ENCODE assay signal across 9 cellular contexts in the genomic region with DNA sequence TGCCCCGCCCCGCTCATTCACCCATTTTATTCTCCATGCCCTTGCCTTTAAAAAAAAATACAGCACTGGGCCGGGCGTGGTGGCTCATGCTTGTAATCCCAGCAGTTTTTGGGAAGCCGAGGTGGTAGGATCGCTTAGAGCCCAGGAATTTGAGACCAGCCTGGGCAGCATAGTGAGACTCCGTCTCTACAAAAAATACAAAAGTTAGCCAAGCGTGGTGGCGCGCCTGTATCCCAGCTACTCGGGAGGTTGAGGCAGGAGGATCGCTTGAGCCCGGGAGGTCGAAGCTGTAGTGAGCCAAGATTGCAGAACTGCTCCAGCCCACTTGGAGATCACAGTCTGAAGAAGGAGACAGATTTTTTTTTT. TPM values are rescaled to one million over a fixed set of nuclear protein-coding genes. Genes with fewer than 3 reads are reported as not detected.
DNase-seq lines count a peak whose midpoint lies in the region; ATAC-seq, FAIRE-seq and TF ChIP-seq lines count a peak whose summit lies in the region.
"Had no signal": no experiment of that assay in that cellular context is flagged by ENCODE, and none has a peak within 500 bp of the region (broad histone marks: within the 10 kb centered on the region; RNA-seq: fewer than 3 reads in every experiment).

No MANE protein-coding gene starts in this region.

- no peak overlapping the region for H3K27ac Mint-ChIP-seq in activated CD4-positive, alpha-beta T cell treated with anti-CD3 and anti-CD28 coated beads for 36 hours
- H3K27ac Mint-ChIP-seq in astrocyte (ENCODE audit: unreplicated experiment): peak overlapping the region; percentile 66
- H3K27ac Mint-ChIP-seq in CD8-positive, alpha-beta memory T cell: no peak overlapping the region

- no peak overlapping the region for H3K27ac ChIP-seq in astrocyte (ENCODE audit: low read depth, low read length)
- no peak overlapping the region for H3K27ac ChIP-seq in lower lobe of right lung
- no peak overlapping the region for H3K27ac ChIP-seq in suprapubic skin
- H3K27ac ChIP-seq in CD8-positive, alpha-beta memory T cell (ENCODE audit: low read depth, low read length): no peak overlapping the region
- H3K27ac ChIP-seq: BLaER1 treated with 17β-estradiol and CSF1 and Interleukin-3, amounts not matched to agents 10 nM and 100 nM had no signal

- H3K79me2 ChIP-seq in astrocyte (ENCODE audit: insufficient read depth, low read length): no peaks in the 10 kb centered on the region

- H3K36me3 Mint-ChIP-seq in activated CD4-positive, alpha-beta T cell treated with anti-CD3 and anti-CD28 coated beads for 36 hours (ENCODE audit: low read depth): no peaks in the 10 kb centered on the region
- H3K36me3 Mint-ChIP-seq in astrocyte (ENCODE audit: low read depth, unreplicated experiment): no peaks in the 10 kb centered on the region
- no peaks in the 10 kb centered on the region for H3K36me3 Mint-ChIP-seq in CD8-positive, alpha-beta memory T cell

- TF ChIP-seq POLR2A in suprapubic skin (IDR thresholded peaks at IDR 0.05): no peak

- H3K4me1 ChIP-seq in astrocyte (ENCODE audit: insufficient read depth, low read length): no peaks in the 10 kb centered on the region
- no peaks in the 10 kb centered on the region for H3K4me1 ChIP-seq in lower lobe of right lung
- H3K4me1 ChIP-seq in suprapubic skin: peaks cover 8% of the 10 kb centered on the region
- peaks cover 5% of the 10 kb centered on the region for H3K4me1 ChIP-seq in CD8-positive, alpha-beta memory T cell (ENCODE audit: insufficient read depth, low read length)

- no peaks in the 10 kb centered on the region for H3K9me3 ChIP-seq in astrocyte (ENCODE audit: insufficient read depth, low read depth, low read length)
- H3K9me3 ChIP-seq in lower lobe of right lung: no peaks in the 10 kb centered on the region
- H3K9me3 ChIP-seq in suprapubic skin: no peaks in the 10 kb centered on the region
- no peaks in the 10 kb centered on the region for H3K9me3 ChIP-seq in CD8-positive, alpha-beta memory T cell (ENCODE audit: low read length)

- peak overlapping the region; percentile 45 for H3K9ac ChIP-seq in astrocyte (ENCODE audit: low read length)

- H3K27me3 ChIP-seq in astrocyte (ENCODE audit: insufficient read depth, low read length) (no peaks in the 10 kb centered on the region), lower lobe of right lung (ENCODE audit: low read depth) (no peaks in the 10 kb centered on the region), suprapubic skin (no peaks in the 10 kb centered on the region)
- H3K27me3 ChIP-seq in CD8-positive, alpha-beta memory T cell (ENCODE audit: insufficient read depth, low read length, poor library complexity, severe bottlenecking): no peaks in the 10 kb centered on the region
- H3K27me3 ChIP-seq: BLaER1 treated with 17β-estradiol and CSF1 and Interleukin-3, amounts not matched to agents 10 nM and 100 nM had no signal

- no peak for DNase-seq in activated CD4-positive, alpha-beta T cell treated with anti-CD3 and anti-CD28 coated beads for 36 hours
- no peak for DNase-seq in activated CD4-positive, alpha-beta T cell treated with anti-CD3 and anti-CD28 coated beads, Interleukin-2, amount 50 U/mL, for 48 hours
- DNase-seq in astrocyte (ENCODE audit: low read depth): no peak
- DNase-seq in lower lobe of right lung: no peak
- no peak for DNase-seq in suprapubic skin (ENCODE audit: low spot score in 2 of 2)
- no peak for DNase-seq in HCEC 1CT
- DNase-seq in CD8-positive, alpha-beta memory T cell: no peak

- intact Hi-C loops in activated CD4-positive, alpha-beta T cell treated with anti-CD3 and anti-CD28 coated beads for 36 hours (cut with DNase I, micrococcal nuclease): loop anchor here in 1 of 2 experiments (2.0 to 10.0 kb wide), 5 partner anchors 207 to 1347 kb away; a partner anchor contains a TSS
- intact Hi-C loops in lower lobe of right lung (cut with DNase I): no loop called here

- H3K4me3 ChIP-seq in astrocyte (ENCODE audit: insufficient read depth, low read depth, low read length) (peak overlapping the region; percentile 83), lower lobe of right lung (peak overlapping the region; percentile 85), suprapubic skin (peak overlapping the region; percentile 69)
- H3K4me3 ChIP-seq in CD8-positive, alpha-beta memory T cell (ENCODE audit: low read length): no peak overlapping the region

- H3K27me3 Mint-ChIP-seq in activated CD4-positive, alpha-beta T cell treated with anti-CD3 and anti-CD28 coated beads for 36 hours: peaks cover 5% of the 10 kb centered on the region
- H3K27me3 Mint-ChIP-seq in astrocyte (ENCODE audit: low read depth, unreplicated experiment): no peaks in the 10 kb centered on the region
- H3K27me3 Mint-ChIP-seq in CD8-positive, alpha-beta memory T cell: peaks cover 0 to 22% of the 10 kb centered on the region in 2 donors

- TF ChIP-seq CTCF in astrocyte (IDR thresholded peaks at IDR 0.05; ENCODE audit: insufficient read depth, low read depth, low read length): no peak
- no peak for TF ChIP-seq CTCF in lower lobe of right lung (IDR thresholded peaks at IDR 0.05)
- no peak for TF ChIP-seq CTCF in suprapubic skin (IDR thresholded peaks at IDR 0.05)

- no peaks in the 10 kb centered on the region for H3K36me3 ChIP-seq in astrocyte (ENCODE audit: insufficient read depth, low read length)
- no peaks in the 10 kb centered on the region for H3K36me3 ChIP-seq in lower lobe of right lung
- H3K36me3 ChIP-seq in suprapubic skin: no peaks in the 10 kb centered on the region
- no peaks in the 10 kb centered on the region for H3K36me3 ChIP-seq in CD8-positive, alpha-beta memory T cell (ENCODE audit: insufficient read depth, low read length)
- H3K36me3 ChIP-seq: BLaER1 treated with 17β-estradiol and CSF1 and Interleukin-3, amounts not matched to agents 10 nM and 100 nM had no signal

- TF ChIP-seq EP300 in suprapubic skin (IDR thresholded peaks at IDR 0.05): no peak

- H2AFZ ChIP-seq in astrocyte (ENCODE audit: low read depth, low read length): peak overlapping the region; percentile 88

- H3K9me3 Mint-ChIP-seq in activated CD4-positive, alpha-beta T cell treated with anti-CD3 and anti-CD28 coated beads for 36 hours (ENCODE audit: low read depth): no peaks in the 10 kb centered on the region
- no peaks in the 10 kb centered on the region for H3K9me3 Mint-ChIP-seq in astrocyte (ENCODE audit: unreplicated experiment)
- peaks cover 0 to 4% (median 2%) of the 10 kb centered on the region in 5 donors for H3K9me3 Mint-ChIP-seq in CD8-positive, alpha-beta memory T cell

- CTCF ChIA-PET in activated CD4-positive, alpha-beta T cell treated with anti-CD3 and anti-CD28 coated beads for 36 hours (lab: Charles Lee): no interaction called here
- CTCF ChIA-PET in CD8-positive, alpha-beta memory T cell (lab: Charles Lee): no interaction called here

- POLR2A ChIA-PET in activated CD4-positive, alpha-beta T cell treated with anti-CD3 and anti-CD28 coated beads for 36 hours (lab: Charles Lee): no interaction called here
- POLR2A ChIA-PET in CD8-positive, alpha-beta memory T cell (lab: Charles Lee): no interaction called here

- 50% methylated on average over 14 of the region's 14 CpGs for WGBS in suprapubic skin

- no peak for ATAC-seq in activated CD4-positive, alpha-beta T cell treated with anti-CD3 and anti-CD28 coated beads for 36 hours
- no peak for ATAC-seq in lower lobe of right lung
- no peak for ATAC-seq in HG02970 (IDR thresholded peaks at IDR 0.05; ENCODE audit: low FRiP score, unreplicated experiment)

- peaks cover 3% of the 10 kb centered on the region for H3K4me1 Mint-ChIP-seq in activated CD4-positive, alpha-beta T cell treated with anti-CD3 and anti-CD28 coated beads for 36 hours
- no peaks in the 10 kb centered on the region for H3K4me1 Mint-ChIP-seq in astrocyte (ENCODE audit: low read depth, unreplicated experiment)
- H3K4me1 Mint-ChIP-seq in CD8-positive, alpha-beta memory T cell: peaks cover 0 to 5% (median 2%) of the 10 kb centered on the region in 3 donors

- peak overlapping the region; percentile 90 for H3K4me3 Mint-ChIP-seq in activated CD4-positive, alpha-beta T cell treated with anti-CD3 and anti-CD28 coated beads for 36 hours
- H3K4me3 Mint-ChIP-seq in astrocyte (ENCODE audit: unreplicated experiment): peak overlapping the region; percentile 99
- H3K4me3 Mint-ChIP-seq in CD8-positive, alpha-beta memory T cell: peak overlapping the region in 3 of 7 donors; percentile 7 to 86 (median 9)

- peak overlapping the region; percentile 92 for H3K4me2 ChIP-seq in astrocyte (ENCODE audit: low read length)

- H4K20me1 ChIP-seq in astrocyte (ENCODE audit: insufficient read depth, low read length): no peaks in the 10 kb centered on the region
- H4K20me1 ChIP-seq: BLaER1 treated with 17β-estradiol and CSF1 and Interleukin-3, amounts not matched to agents 10 nM and 100 nM had no signal

- no peak for FAIRE-seq in astrocyte (lab: Jason Lieb, UNC)

RNA-seq across cellular contexts. Expression of a gene that starts 0.4 kb away (rescaled TPM):
- under 1 TPM; 0.43 to 0.49 TPM for total RNA-seq in activated CD4-positive, alpha-beta T cell treated with anti-CD3 and anti-CD28 coated beads for 36 hours
- total RNA-seq in astrocyte (1.2 and 2.0 TPM in 2 replicates), lower lobe of right lung (2.5 TPM), suprapubic skin (1 to 10 TPM in 1 of 4 donors, under 1 TPM in 1, not detected in 2; 0.18 to 1.1 TPM)
- under 1 TPM in 1 of 2 experiments, not detected in 1; 0.22 TPM for total RNA-seq in CD8-positive, alpha-beta memory T cell
- polyA plus RNA-seq in CD8-positive, alpha-beta memory T cell: 0.22 TPM
